Comparison of ENCODE assay signal across 8 cellular contexts in genomic region chr2:221572180-221572820, GRCh38. TPM values are rescaled to one million over a fixed set of nuclear protein-coding genes. Genes with fewer than 3 reads are reported as not detected.
DNase-seq lines count a peak whose midpoint lies in the region; ATAC-seq and TF ChIP-seq lines count a peak whose summit lies in the region.

Gene EPHA4 (minus strand): TSS chr2:221572304. CDS start chr2:221572248, 56 bp downstream.

- H3K4me3 Mint-ChIP-seq in natural killer cell: peak within 1 kb of the TSS; percentile 86
- peak within 1 kb of the TSS; percentile 89 to 96 for H3K4me3 Mint-ChIP-seq in stimulated activated naive B cell treated with anti-CD40 and anti-IgM and Interleukin-4, amounts not matched to agents 10 μg/mL and 1 μg/mL and 100 μg/mL, for 72 hours

- in situ Hi-C loops in Caki2 (cut with HindIII; ENCODE audit: low pct_unique_long_range_greater_than_20kb, low sequenced_read_pairs): no loop called here

- H3K9ac ChIP-seq in HUES48 (ENCODE audit: low read depth, low read length): peak within 1 kb of the TSS; percentile 30; the same call in 1 of the 2 replicates

- peaks cover 40 to 45% of the 10 kb centered on the region in 2 donors for H3K27me3 Mint-ChIP-seq in natural killer cell (ENCODE audit: low read depth in 2 of 2)
- H3K27me3 Mint-ChIP-seq in stimulated activated naive B cell treated with anti-CD40 and anti-IgM and Interleukin-4, amounts not matched to agents 10 μg/mL and 1 μg/mL and 100 μg/mL, for 72 hours: peaks cover 41 to 67% of the 10 kb centered on the region in 2 donors

- no peaks in the 10 kb centered on the region for H3K36me3 Mint-ChIP-seq in natural killer cell
- peaks cover 0 to 3% of the 10 kb centered on the region in 2 donors for H3K36me3 Mint-ChIP-seq in stimulated activated naive B cell treated with anti-CD40 and anti-IgM and Interleukin-4, amounts not matched to agents 10 μg/mL and 1 μg/mL and 100 μg/mL, for 72 hours

- H3K4me1 Mint-ChIP-seq in natural killer cell: peaks cover 34 to 56% of the 10 kb centered on the region in 2 donors
- peaks cover 28 to 53% of the 10 kb centered on the region in 2 donors for H3K4me1 Mint-ChIP-seq in stimulated activated naive B cell treated with anti-CD40 and anti-IgM and Interleukin-4, amounts not matched to agents 10 μg/mL and 1 μg/mL and 100 μg/mL, for 72 hours

- intact Hi-C loops in natural killer cell (cut with micrococcal nuclease): loop anchor here (1.0 to 10.0 kb wide), 6 partner anchors 40 to 1837 kb away; no protein-coding TSS in a partner anchor

- H3K27ac Mint-ChIP-seq in natural killer cell: peak within 1 kb of the TSS; percentile 89 to 96
- peak within 1 kb of the TSS; percentile 80 for H3K27ac Mint-ChIP-seq in stimulated activated naive B cell treated with anti-CD40 and anti-IgM and Interleukin-4, amounts not matched to agents 10 μg/mL and 1 μg/mL and 100 μg/mL, for 72 hours

- no peaks in the 10 kb centered on the region for H3K9me3 ChIP-seq in HUES48 (ENCODE audit: control insufficient read depth, insufficient read depth, low read length)

- H3K36me3 ChIP-seq in HUES48 (ENCODE audit: control insufficient read depth, insufficient read depth, low read length): peaks cover 4% of the 10 kb centered on the region; the same call in 1 of the 2 replicates

- peak within 1 kb of the TSS; percentile 28 for H3K27ac ChIP-seq in HUES48 (ENCODE audit: low read depth, low read length)

- H3K4me1 ChIP-seq in HUES48 (ENCODE audit: control insufficient read depth, insufficient read depth, low read length): peaks cover 40% of the 10 kb centered on the region

- ATAC-seq in GM21515 (IDR thresholded peaks at IDR 0.05; ENCODE audit: unreplicated experiment) (peak; percentile 94), natural killer cell (peak; percentile 90 to 97 (median 92))
- peak; percentile 92 to 93 for ATAC-seq in stimulated activated naive B cell treated with anti-CD40 and anti-IgM and Interleukin-4, amounts not matched to agents 10 μg/mL and 1 μg/mL and 100 μg/mL, for 72 hours (replicated peaks)

- no peak for TF ChIP-seq CTCF in fibroblast of pulmonary artery (IDR thresholded peaks at IDR 0.05; ENCODE audit: low read length, missing control alignments)
- TF ChIP-seq CTCF in natural killer cell (IDR thresholded peaks at IDR 0.05): peak; percentile 17

- no peaks in the 10 kb centered on the region for H3K9me3 Mint-ChIP-seq in natural killer cell
- no peaks in the 10 kb centered on the region for H3K9me3 Mint-ChIP-seq in stimulated activated naive B cell treated with anti-CD40 and anti-IgM and Interleukin-4, amounts not matched to agents 10 μg/mL and 1 μg/mL and 100 μg/mL, for 72 hours

- H3K27me3 ChIP-seq in HUES48 (ENCODE audit: control insufficient read depth, insufficient read depth, low read length): peaks cover 67% of the 10 kb centered on the region

- DNase-seq in Caki2 (ENCODE audit: low read depth) (peak; percentile 86), RPMI7951 (ENCODE audit: low read depth) (peak; percentile 89), fibroblast of pulmonary artery (ENCODE audit: low read depth) (peak; percentile 87), natural killer cell (peak; percentile 95)
- peak; percentile 96 for DNase-seq in activated effector memory CD4-positive, alpha-beta T cell treated with anti-CD3 and anti-CD28 coated beads, Interleukin-2, amount 50 U/mL, for 16 hours
- DNase-seq in stimulated activated naive B cell treated with anti-CD40 and anti-IgM and Interleukin-4, amounts not matched to agents 10 μg/mL and 1 μg/mL and 100 μg/mL, for 72 hours: peak; percentile 78

- H3K4me3 ChIP-seq in HUES48 (ENCODE audit: low read depth, low read length) (peak within 1 kb of the TSS; percentile 70), fibroblast of pulmonary artery (replicated peaks; ENCODE audit: low read depth, low read length) (peak within 1 kb of the TSS; percentile 67)

RNA-seq across cellular contexts. Expression of gene EPHA4, which starts in this region (rescaled TPM):
- 7.5 and 37.2 TPM in 2 replicates for total RNA-seq in Caki2 (2014; rRNA removed; shearing (Covaris generic); ENCODE audit: low replicate concordance)
- 4.6 and 6.1 TPM in 2 replicates for total RNA-seq in RPMI7951 (2014; rRNA removed; shearing (Covaris generic))
- 10 to 100 TPM; 27.2 to 48.6 (median 44.7) TPM for total RNA-seq in natural killer cell

Comparison
In these comparisons a context has a peak if more than half of its experiments do, and no peak if none do; other contexts are left out.
1. Peak in every context shown above with its lines: DNase-seq, ATAC-seq, H3K4me3 ChIP-seq and H3K27ac ChIP-seq.